Comparison of ENCODE assay signal across 6 cellular contexts in genomic region chr9:93347376-93347975, GRCh38.
A peak's percentile ranks its signal among the peaks of the same experiment; 100 is the strongest.
DNase-seq lines count a peak whose midpoint lies in the region; FAIRE-seq and TF ChIP-seq lines count a peak whose summit lies in the region.
"Not testable (repeated sequence)": the region's sequence is repeated elsewhere in the genome, so short reads cannot be mapped to it uniquely, and the experiment has no call there.

No MANE protein-coding gene starts in this region.

- not testable (repeated sequence) for H2BK120ac ChIP-seq in H1 (replicated peaks; ENCODE audit: low read depth, low read length)

- CTCF ChIA-PET in H1 (lab: Charles Lee; ENCODE audit: partially characterized antibody): interaction anchor here (1.0 kb wide), 1 partner anchor 192 kb away, joined by 3 read pairs; no protein-coding TSS in a partner anchor

- WGBS in H1 (ENCODE audit: extremely low coverage in 1 of 2, insufficient coverage in 1 of 2, insufficient read length in 1 of 2, insufficient replicate concordance in 2 of 2, low coverage in 1 of 2, low lambda C conversion rate in 2 of 2, missing lambda C conversion rate in 1 of 2), 2 experiments: 15% methylated on average over 8 of the region's 9 CpGs; no CpG with 5 or more reads in 1 of the 2 experiments

- H3K4me2 ChIP-seq in Karpas-422 (ENCODE audit: low read depth, low read length, poor library complexity, severe bottlenecking): not testable (repeated sequence)
- H3K4me2 ChIP-seq in H1 (ENCODE audit: insufficient read depth in 1 of 2, low read depth in 2 of 2, low read length in 2 of 2): peak overlapping the region; percentile 28 to 70; a peak in 3 of 4 replicates

- H3K4me3 ChIP-seq in HUES48 (ENCODE audit: low read depth, low read length): peak overlapping the region; percentile 76
- H3K4me3 ChIP-seq in Karpas-422 (ENCODE audit: low read length): not testable (repeated sequence)
- peak overlapping the region in 2 of 4 experiments; percentile 20 to 66; a peak in 3 of 8 replicates for H3K4me3 ChIP-seq in H1 (ENCODE audit: extremely low read depth in 1 of 4, insufficient read depth in 2 of 4, low read depth in 3 of 4, low read length in 4 of 4)
- peak overlapping the region; percentile 8 for H3K4me3 ChIP-seq in iPS-11a (ENCODE audit: low read depth, low read length)

- not testable (repeated sequence) for H3K4ac ChIP-seq in H1 (replicated peaks; ENCODE audit: insufficient read length, low read depth, low read length)

- not testable (repeated sequence) for H4K8ac ChIP-seq in H1 (ENCODE audit: extremely low read depth, insufficient read depth, low read length)

- H3K27ac ChIP-seq in HUES48 (ENCODE audit: low read depth, low read length): peak overlapping the region; percentile 66
- H3K27ac ChIP-seq in Karpas-422 (ENCODE audit: low read length); H1 (ENCODE audit: low read depth, low read length): not testable (repeated sequence)

- not testable (repeated sequence) for H3K18ac ChIP-seq in H1 (ENCODE audit: extremely low read depth, low read length)

- H3K79me1 ChIP-seq in H1 (ENCODE audit: low read depth, low read length): not testable (repeated sequence)

- not testable (repeated sequence) for H2AK5ac ChIP-seq in H1 (ENCODE audit: low read depth, low read length)

- H3K14ac ChIP-seq in H1 (ENCODE audit: insufficient read length): not testable (repeated sequence)

- H3K27me3 Mint-ChIP-seq in nephron (ENCODE audit: low read depth): peaks cover 28% of the 10 kb centered on the region

- not testable (repeated sequence) for H3K23ac ChIP-seq in H1 (ENCODE audit: insufficient read length)

- H2BK5ac ChIP-seq in H1 (ENCODE audit: low read depth, low read length): peak overlapping the region; percentile 96; the same call in 1 of the 2 replicates

- TF ChIP-seq RAD21 in H1 (IDR thresholded peaks at IDR 0.05 in 1 of 2, conservative IDR thresholded peaks at IDR 0.05 in 1 of 2; ENCODE audit: low read depth in 2 of 2, low read length in 2 of 2): not testable (repeated sequence)

- H3K9me3 Mint-ChIP-seq in nephron: not testable (repeated sequence)

- H3K4me1 ChIP-seq in ES-I3 (ENCODE audit: insufficient read depth, low read length); Karpas-422 (ENCODE audit: low read length): not testable (repeated sequence)
- H3K4me1 ChIP-seq in HUES48 (ENCODE audit: control insufficient read depth, insufficient read depth, low read length): peaks cover 29% of the 10 kb centered on the region
- H3K4me1 ChIP-seq in H1 (replicated peaks in 1 of 4; ENCODE audit: control insufficient read depth in 3 of 4, insufficient read depth in 4 of 4, low read length in 3 of 4): peaks cover 3 to 13% (median 5%) of the 10 kb centered on the region in 4 experiments; a peak in 5 of 7 replicates

- H2AFZ ChIP-seq in Karpas-422 (ENCODE audit: low read length); H1 (ENCODE audit: low read length): not testable (repeated sequence)

- not testable (repeated sequence) for FAIRE-seq in H1 (lab: Jason Lieb, UNC)

- H2BK15ac ChIP-seq in H1 (ENCODE audit: low read length): not testable (repeated sequence)

- not testable (repeated sequence) for H3K27me3 ChIP-seq in HUES48 (ENCODE audit: control insufficient read depth, insufficient read depth, low read length); Karpas-422 (ENCODE audit: low read length); H1 (replicated peaks in 1 of 4; ENCODE audit: control insufficient read depth in 3 of 4, extremely low read depth in 1 of 4, insufficient read depth in 3 of 4, low read length in 3 of 4)

- not testable (repeated sequence) for H3K23me2 ChIP-seq in H1 (ENCODE audit: low read depth, low read length)

- POLR2A ChIA-PET in H1 (lab: Charles Lee; ENCODE audit: partially characterized antibody): interaction anchor here (0.6 to 1.3 kb wide), 5 partner anchors 8 to 1638 kb away, joined by 3 to 5 read pairs (median 4); no protein-coding TSS in a partner anchor

- DNase-seq in Karpas-422 (peak; percentile 22), H1 (ENCODE audit: low read depth in 1 of 2, low spot score in 2 of 2) (peak in 1 of 2 experiments; percentile 63)

- H3K9ac ChIP-seq in ES-I3 (ENCODE audit: low read depth, low read length): peak overlapping the region; percentile 18
- H3K9ac ChIP-seq in HUES48 (ENCODE audit: low read depth, low read length): peak overlapping the region; percentile 27; the same call in 1 of the 2 replicates
- H3K9ac ChIP-seq in Karpas-422 (ENCODE audit: low read length); H1 (replicated peaks in 1 of 4; ENCODE audit: extremely low read depth in 1 of 4, low read depth in 3 of 4, low read length in 3 of 4): not testable (repeated sequence)

- not testable (repeated sequence) for H2BK12ac ChIP-seq in H1 (ENCODE audit: low read depth, low read length)

- not testable (repeated sequence) for H3K9me2 ChIP-seq in Karpas-422 (replicated peaks; ENCODE audit: insufficient read depth, low read length)

- not testable (repeated sequence) for H3K4me1 Mint-ChIP-seq in nephron

- H3K27ac Mint-ChIP-seq in nephron: not testable (repeated sequence)

- H3K9me3 ChIP-seq in ES-I3 (ENCODE audit: control insufficient read depth, insufficient read depth, low read length); HUES48 (ENCODE audit: control insufficient read depth, insufficient read depth, low read length); Karpas-422 (ENCODE audit: low read length); H1 (ENCODE audit: insufficient read depth in 2 of 2, low read depth in 1 of 2, low read length in 1 of 2): not testable (repeated sequence)

- TF ChIP-seq EP300 in H1 (IDR thresholded peaks at IDR 0.05; ENCODE audit: borderline replicate concordance in 1 of 2, low read depth in 2 of 2, low read length in 2 of 2): not testable (repeated sequence)

- H3K36me3 ChIP-seq in ES-I3 (ENCODE audit: insufficient read depth, low read length); HUES48 (ENCODE audit: control insufficient read depth, insufficient read depth, low read length); Karpas-422 (ENCODE audit: insufficient read depth, low read length); H1 (ENCODE audit: control insufficient read depth in 2 of 4, insufficient read depth in 4 of 4, low read length in 3 of 4): not testable (repeated sequence)

- H3K36me3 Mint-ChIP-seq in nephron (ENCODE audit: low read depth): not testable (repeated sequence)

- H4K20me1 ChIP-seq in Karpas-422 (ENCODE audit: insufficient read depth, low read depth, low read length); H1 (replicated peaks in 1 of 2; ENCODE audit: control insufficient read depth in 1 of 2, insufficient read depth in 2 of 2, low read length in 2 of 2): not testable (repeated sequence)

- H3K79me2 ChIP-seq in Karpas-422 (ENCODE audit: low read length): not testable (repeated sequence)
- H3K79me2 ChIP-seq in H1 (ENCODE audit: control insufficient read depth in 1 of 2, insufficient read depth in 2 of 2, low read length in 2 of 2): peaks cover 0 to 43% of the 10 kb centered on the region in 2 experiments; a peak in 3 of 4 replicates

- TF ChIP-seq CTCF in H1 (IDR thresholded peaks at IDR 0.05; ENCODE audit: control extremely low read depth in 1 of 3, insufficient read depth in 1 of 3, low read depth in 1 of 3, low read length in 3 of 3); nephron (IDR thresholded peaks at IDR 0.05; ENCODE audit: unreplicated experiment in 3 of 3): not testable (repeated sequence)

- not testable (repeated sequence) for H4K91ac ChIP-seq in H1 (replicated peaks; ENCODE audit: insufficient read length, low read length)

- H2BK20ac ChIP-seq in H1 (ENCODE audit: low read length): not testable (repeated sequence)

- H3K56ac ChIP-seq in H1 (replicated peaks; ENCODE audit: insufficient read length, low read depth, low read length): not testable (repeated sequence)

- peak overlapping the region in 2 of 3 experiments; percentile 41 to 47 for H3K4me3 Mint-ChIP-seq in nephron

- peak overlapping the region; percentile 81 for H4K5ac ChIP-seq in H1 (ENCODE audit: insufficient read length, low read depth, low read length)

- TF ChIP-seq POLR2A in H1 (IDR thresholded peaks at IDR 0.05; ENCODE audit: control extremely low read depth in 1 of 2, low read depth in 2 of 2, low read length in 2 of 2): not testable (repeated sequence)

TF ChIP-seq in H1, 55 proteins besides CTCF, POLR2A, EP300 and RAD21:
- TF ChIP-seq TEAD4 (IDR thresholded peaks at IDR 0.05; ENCODE audit: low read depth, low read length): 0 out of 2 replicates have a peak, but pooled peaks have one; percentile 3
- 0 out of 2 replicates have a peak, but pooled peaks have one; percentile 25 for TF ChIP-seq YY1 (IDR thresholded peaks at IDR 0.05; ENCODE audit: low read depth, low read length)
